Comparison of ENCODE assay signal across 16 cellular contexts in the genomic region with DNA sequence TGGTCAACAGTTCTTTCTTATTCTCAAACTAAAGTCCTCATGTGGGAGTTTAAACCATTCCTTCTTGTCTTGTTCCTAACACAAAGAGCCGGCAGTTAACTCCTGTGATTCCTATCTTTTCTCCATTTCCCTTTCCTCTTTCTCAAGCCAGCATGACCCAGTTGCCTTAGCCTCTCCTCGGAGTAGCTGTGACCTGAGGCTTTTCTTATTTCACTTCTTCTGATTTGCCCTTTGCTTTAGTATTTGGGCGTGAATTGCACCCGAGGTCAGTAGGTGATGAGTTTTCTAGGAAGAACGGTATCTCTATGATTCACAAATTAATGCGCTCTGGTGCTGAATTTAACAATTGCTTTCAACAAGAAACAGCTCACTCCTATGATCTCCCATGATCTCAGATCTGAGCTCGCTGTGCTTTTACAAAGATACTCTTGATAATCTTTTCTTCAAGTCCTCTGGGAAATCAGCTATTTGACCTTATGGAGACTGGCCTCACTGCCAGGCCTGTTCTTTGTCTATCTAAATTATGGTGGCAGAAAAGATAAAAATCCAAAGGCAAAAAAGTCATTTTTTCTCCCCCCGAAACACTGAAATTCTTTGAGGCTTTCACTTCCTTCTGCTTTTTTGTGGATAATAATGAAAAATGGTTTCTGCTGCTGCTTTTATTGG.
DNase-seq lines count a peak whose midpoint lies in the region; ATAC-seq and TF ChIP-seq lines count a peak whose summit lies in the region.
"Had no signal": no experiment of that assay in that cellular context is flagged by ENCODE, and none has a peak within 500 bp of the region (broad histone marks: within the 10 kb centered on the region; RNA-seq: fewer than 3 reads in every experiment).

No MANE protein-coding gene starts in this region.

- TF ChIP-seq CTCF in endothelial cell (IDR thresholded peaks at IDR 0.05; ENCODE audit: unreplicated experiment) (no peak), endodermal cell (conservative IDR thresholded peaks at IDR 0.05) (no peak)

- ATAC-seq in GM19467 (IDR thresholded peaks at IDR 0.05; ENCODE audit: unreplicated experiment), result no peak
- no peak for ATAC-seq in GM21381 (IDR thresholded peaks at IDR 0.05; ENCODE audit: unreplicated experiment)
- ATAC-seq: activated T-cell treated with anti-CD3 and anti-CD28 coated beads, Interleukin-2, amount 50 U/mL, for 72 hours; left lobe of liver had no signal

- H3K4me3 Mint-ChIP-seq in endothelial cell (ENCODE audit: unreplicated experiment), result peak overlapping the region; percentile 3
- H3K4me3 Mint-ChIP-seq in endodermal cell, result no peak overlapping the region
- H3K4me3 Mint-ChIP-seq: activated naive CD8-positive, alpha-beta T cell treated with anti-CD3 and anti-CD28 coated beads, Interleukin-2, amount 10 ng/mL, durations not matched to agents 7 days and 5 days; activated T-cell treated with anti-CD3 and anti-CD28 coated beads, Interleukin-2, amount 50 U/mL, for 72 hours had no signal

- H3K27ac ChIP-seq in trophoblast cell (ENCODE audit: low read depth, low read length), result peak overlapping the region; percentile 65
- H3K27ac ChIP-seq in endodermal cell (ENCODE audit: low read depth, low read length), result no peak overlapping the region

- peaks cover 2% of the 10 kb centered on the region for H3K9me3 ChIP-seq in trophoblast cell (ENCODE audit: insufficient read depth, low read depth, low read length)
- no peaks in the 10 kb centered on the region for H3K9me3 ChIP-seq in endodermal cell (ENCODE audit: control insufficient read depth, low read length)

- no peak overlapping the region for H2BK120ac ChIP-seq in trophoblast cell (ENCODE audit: insufficient read depth, low read length, poor library complexity)

- H3K9ac ChIP-seq in trophoblast cell (ENCODE audit: low read length) (no peak overlapping the region), endodermal cell (ENCODE audit: extremely low read depth, low read length, poor library complexity, severe bottlenecking) (no peak overlapping the region)

- H3K27me3 ChIP-seq in trophoblast cell (ENCODE audit: insufficient read depth, low read length) (no peaks in the 10 kb centered on the region), endodermal cell (ENCODE audit: control insufficient read depth, insufficient read depth, low read length, poor library complexity, severe bottlenecking) (no peaks in the 10 kb centered on the region)

- no peaks in the 10 kb centered on the region for H3K79me2 ChIP-seq in trophoblast cell (ENCODE audit: control insufficient read depth, insufficient read depth, low read length, poor library complexity)

- H2AK5ac ChIP-seq in trophoblast cell (ENCODE audit: low read length), result no peak overlapping the region

- no peak overlapping the region for H3K4me2 ChIP-seq in trophoblast cell (ENCODE audit: low read length)

- H3K4me1 ChIP-seq in trophoblast cell (ENCODE audit: control insufficient read depth in 1 of 2, insufficient read depth in 2 of 2, low read length in 2 of 2) (peaks cover 7 to 24% of the 10 kb centered on the region in 2 experiments), endodermal cell (ENCODE audit: control insufficient read depth, insufficient read depth, low read length) (no peaks in the 10 kb centered on the region)

- H3K36me3 Mint-ChIP-seq in endothelial cell (ENCODE audit: low read depth, unreplicated experiment) (peaks cover 7% of the 10 kb centered on the region), endodermal cell (ENCODE audit: low read depth) (no peaks in the 10 kb centered on the region)

- in situ Hi-C loops in SK-MEL-5 (cut with HindIII; ENCODE audit: low pct_unique_long_range_greater_than_20kb, low sequenced_read_pairs), result no loop called here

- peak overlapping the region; percentile 23 for H2BK5ac ChIP-seq in trophoblast cell (ENCODE audit: low read depth, low read length, poor library complexity)

- no peak overlapping the region for H4K91ac ChIP-seq in trophoblast cell (ENCODE audit: low read depth, low read length)

- H3K9me3 Mint-ChIP-seq in endothelial cell (ENCODE audit: unreplicated experiment) (no peaks in the 10 kb centered on the region), endodermal cell (no peaks in the 10 kb centered on the region)

- H3K36me3 ChIP-seq in trophoblast cell (ENCODE audit: control insufficient read depth in 1 of 2, insufficient read depth in 2 of 2, low read length in 2 of 2), result no peaks in the 10 kb centered on the region
- H3K36me3 ChIP-seq in endodermal cell (ENCODE audit: control insufficient read depth, insufficient read depth, low read length), result no peaks in the 10 kb centered on the region

- no CpG with 5 or more reads among the region's 8 CpGs for WGBS in trophoblast cell (ENCODE audit: extremely low coverage, insufficient coverage, insufficient read length)
- 91 to 95% methylated on average over 5 to 8 of the region's 8 CpGs for WGBS in endodermal cell (ENCODE audit: insufficient coverage in 1 of 2, insufficient read length in 1 of 2), 2 experiments

- H4K12ac ChIP-seq in trophoblast cell (ENCODE audit: low read depth, low read length), result no peak overlapping the region

- peaks cover 28% of the 10 kb centered on the region for H3K79me1 ChIP-seq in trophoblast cell (ENCODE audit: low read length)

- H2AFZ ChIP-seq in trophoblast cell (ENCODE audit: insufficient read depth, low read length, poor library complexity), result no peak overlapping the region

- peaks cover 29% of the 10 kb centered on the region for H3K4me1 Mint-ChIP-seq in endothelial cell (ENCODE audit: unreplicated experiment)
- peaks cover 2% of the 10 kb centered on the region for H3K4me1 Mint-ChIP-seq in endodermal cell
- H3K4me1 Mint-ChIP-seq: activated naive CD8-positive, alpha-beta T cell treated with anti-CD3 and anti-CD28 coated beads, Interleukin-2, amount 10 ng/mL, durations not matched to agents 7 days and 5 days had no signal

- H3K4me3 ChIP-seq in trophoblast cell (ENCODE audit: low read depth, low read length) (no peak overlapping the region), endodermal cell (ENCODE audit: low read length) (no peak overlapping the region)

- no peak overlapping the region for H4K8ac ChIP-seq in trophoblast cell (ENCODE audit: low read depth, low read length)

- DNase-seq in GF-D8 (lab: John Stamatoyannopoulos, UW), result peak; percentile 30
- DNase-seq in SK-MEL-5 (ENCODE audit: low read depth, low spot score), result peak; percentile 53
- DNase-seq in endothelial cell (ENCODE audit: low spot score), result no peak
- peak; percentile 63 to 68 for DNase-seq in trophoblast cell
- no peak for DNase-seq in endodermal cell
- no peak for DNase-seq in cerebellar nuclear complex (lab: John Stamatoyannopoulos, UW)
- DNase-seq: activated naive CD8-positive, alpha-beta T cell treated with anti-CD3 and anti-CD28 coated beads, Interleukin-2, amount 10 ng/mL, durations not matched to agents 7 days and 5 days; activated T-cell treated with anti-CD3 and anti-CD28 coated beads, Interleukin-2, amount 50 U/mL, for 72 hours; COR-L47; NCI-H1417; NCI-H524 treated with DMSO at 0.1 percent for 48 hours; occipital lobe; stimulated activated CD4-positive, alpha-beta T cell treated with anti-CD3 and anti-CD28 coated beads, Interleukin-15, amount 100 ng/mL, for 24 hours had no signal

- no peak overlapping the region for H2BK12ac ChIP-seq in trophoblast cell (ENCODE audit: low read length)

- H3K23ac ChIP-seq in trophoblast cell (ENCODE audit: low read length), result no peak overlapping the region

- no peak overlapping the region for H3K14ac ChIP-seq in trophoblast cell (ENCODE audit: low read length)

- no peak overlapping the region for H3K4ac ChIP-seq in trophoblast cell (ENCODE audit: low read depth, low read length)

- H3K27me3 Mint-ChIP-seq in endothelial cell (ENCODE audit: unreplicated experiment) (no peaks in the 10 kb centered on the region), endodermal cell (ENCODE audit: insufficient read depth) (no peaks in the 10 kb centered on the region)

- H3K18ac ChIP-seq in trophoblast cell (ENCODE audit: low read length), result no peak overlapping the region

- peak overlapping the region; percentile 91 for H3K27ac Mint-ChIP-seq in endothelial cell (ENCODE audit: unreplicated experiment)
- no peak overlapping the region for H3K27ac Mint-ChIP-seq in endodermal cell
- H3K27ac Mint-ChIP-seq: activated naive CD8-positive, alpha-beta T cell treated with anti-CD3 and anti-CD28 coated beads, Interleukin-2, amount 10 ng/mL, durations not matched to agents 7 days and 5 days; activated T-cell treated with anti-CD3 and anti-CD28 coated beads, Interleukin-2, amount 50 U/mL, for 72 hours had no signal

Comparison
In these comparisons a context has a peak if more than half of its experiments do, and no peak if none do; other contexts are left out.
1. DNase-seq: peak in GF-D8 (single experiment), SK-MEL-5 (single experiment) and trophoblast cell (2 of 2); none in endothelial cell (single experiment), endodermal cell (single experiment) and cerebellar nuclear complex (0 of 2).